Comparison of ENCODE assay signal across 30 cellular contexts in the genomic region with DNA sequence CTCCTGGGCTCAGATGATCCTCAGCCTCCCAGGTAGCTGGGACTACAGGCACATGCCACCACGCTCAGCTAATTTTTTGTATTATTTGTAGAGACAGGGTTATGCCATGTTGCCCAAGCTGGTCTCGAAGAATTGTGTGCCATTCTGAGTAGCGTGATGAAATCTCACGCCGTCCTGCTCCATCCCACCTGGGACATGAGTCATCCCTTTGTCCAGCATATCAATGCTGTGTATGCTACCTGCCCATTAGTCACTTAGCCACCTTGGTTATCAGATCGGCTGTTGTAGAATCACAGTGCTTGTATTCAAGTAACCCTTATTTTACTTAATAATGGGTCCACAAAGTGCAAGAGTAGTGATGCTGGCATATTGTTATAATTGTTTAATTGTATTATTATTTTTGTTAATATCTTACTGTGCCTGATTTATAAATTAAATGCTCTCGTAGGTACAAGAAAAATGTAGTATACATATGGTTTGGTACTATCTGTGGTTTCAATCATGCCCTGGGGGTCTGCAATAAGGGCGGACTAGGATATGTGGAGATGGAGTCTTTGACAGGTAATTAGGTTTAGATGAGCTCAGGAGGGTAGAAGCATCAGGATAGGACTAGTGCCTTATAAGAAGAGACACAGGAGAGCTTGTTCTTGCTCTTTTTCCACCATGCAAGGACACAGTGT. TPM values are rescaled to one million over a fixed set of nuclear protein-coding genes. Genes with fewer than 3 reads are reported as not detected.
"Had no signal": no experiment of that assay in that cellular context is flagged by ENCODE, and none has a peak within 500 bp of the region (broad histone marks: within the 10 kb centered on the region; RNA-seq: fewer than 3 reads in every experiment).

No MANE protein-coding gene starts in this region.

- H3K4me1 Mint-ChIP-seq: activated B cell treated with CpG ODN at 0.5 μM for 24 hours; activated CD4-positive, alpha-beta T cell treated with anti-CD3 and anti-CD28 coated beads for 36 hours; activated naive CD4-positive, alpha-beta T cell treated with anti-CD3 and anti-CD28 coated beads, Interleukin-2, amount 10 ng/mL, durations not matched to agents 7 days and 5 days; immature natural killer cell; nephron; stimulated activated naive CD8-positive, alpha-beta T cell treated with anti-CD3 and anti-CD28 coated beads, Interleukin-15, amount 100 ng/mL, for 72 hours; T-helper 17 cell had no signal

- H3K4me3 ChIP-seq: cardiac muscle cell, hepatocyte, left ventricle myocardium inferior, ovary, prostate gland, right atrium auricular region, tibial artery had no signal

- H3K36me3 Mint-ChIP-seq: activated naive CD4-positive, alpha-beta T cell treated with anti-CD3 and anti-CD28 coated beads, Interleukin-2, amount 10 ng/mL, durations not matched to agents 7 days and 5 days; immature natural killer cell had no signal

- H3K9me3 Mint-ChIP-seq: activated B cell treated with CpG ODN at 0.5 μM for 24 hours; activated naive CD4-positive, alpha-beta T cell treated with anti-CD3 and anti-CD28 coated beads, Interleukin-2, amount 10 ng/mL, durations not matched to agents 7 days and 5 days; immature natural killer cell; stimulated activated naive CD8-positive, alpha-beta T cell treated with anti-CD3 and anti-CD28 coated beads, Interleukin-15, amount 100 ng/mL, for 72 hours had no signal

- H3K4me1 ChIP-seq: left ventricle myocardium inferior, prostate gland, right atrium auricular region, tibial artery had no signal

- H3K4me2 ChIP-seq: hepatocyte had no signal

- H3K27ac ChIP-seq: cardiac muscle cell, hepatocyte, left ventricle myocardium inferior, neutrophil, ovary, prostate gland, right atrium auricular region, tibial artery had no signal

- DNase-seq: activated B cell treated with CpG ODN at 0.5 μM for 24 hours; activated CD4-positive, alpha-beta T cell treated with anti-CD3 and anti-CD28 coated beads for 36 hours; activated CD4-positive, alpha-beta T cell treated with anti-CD3 and anti-CD28 coated beads, Interleukin-2, amount 50 U/mL, for 4 hours; activated CD8-positive, alpha-beta memory T cell treated with anti-CD3 and anti-CD28 coated beads, Interleukin-2, amount 50 U/mL, for 48 hours; activated effector memory CD4-positive, alpha-beta T cell treated with Interleukin-2 at 50 U/mL for 16 hours; activated naive CD4-positive, alpha-beta T cell treated with anti-CD3 and anti-CD28 coated beads, Interleukin-2, amount 10 ng/mL, durations not matched to agents 7 days and 5 days; activated T-cell treated with anti-CD3 and anti-CD28 coated beads, Interleukin-2, amount 50 U/mL, for 72 hours; amygdala; effector CD4-positive, alpha-beta T cell; glutamatergic neuron; immature natural killer cell; left ventricle myocardium inferior; ovary; stimulated activated CD4-positive, alpha-beta T cell treated with anti-CD3 and anti-CD28 coated beads, Interleukin-1b, Interleukin-23, amount 100 ng/mL, for 48 hours; stimulated activated naive CD8-positive, alpha-beta T cell treated with anti-CD3 and anti-CD28 coated beads, Interleukin-15, amount 100 ng/mL, for 72 hours; T-helper 17 cell; tibial artery had no signal

- H3K9me3 ChIP-seq: neutrophil, prostate gland, tibial artery had no signal

- H3K27ac Mint-ChIP-seq: activated CD4-positive, alpha-beta T cell treated with anti-CD3 and anti-CD28 coated beads for 36 hours; activated naive CD4-positive, alpha-beta T cell treated with anti-CD3 and anti-CD28 coated beads, Interleukin-2, amount 10 ng/mL, durations not matched to agents 7 days and 5 days; activated T-cell treated with anti-CD3 and anti-CD28 coated beads, Interleukin-2, amount 50 U/mL, for 72 hours; immature natural killer cell; nephron; stimulated activated naive CD8-positive, alpha-beta T cell treated with anti-CD3 and anti-CD28 coated beads, Interleukin-15, amount 100 ng/mL, for 72 hours; T-helper 17 cell had no signal

- ATAC-seq: activated CD4-positive, alpha-beta T cell treated with anti-CD3 and anti-CD28 coated beads for 36 hours; activated T-cell treated with anti-CD3 and anti-CD28 coated beads, Interleukin-2, amount 50 U/mL, for 72 hours; esophagus mucosa; stimulated activated naive CD8-positive, alpha-beta T cell treated with anti-CD3 and anti-CD28 coated beads, Interleukin-15, amount 100 ng/mL, for 72 hours; T-helper 17 cell had no signal

- H2AFZ ChIP-seq: hepatocyte had no signal

- H3K27me3 ChIP-seq: cardiac muscle cell, hepatocyte, neutrophil, ovary, right atrium auricular region had no signal

- H3K79me2 ChIP-seq: hepatocyte had no signal

- H3K4me3 Mint-ChIP-seq: activated B cell treated with CpG ODN at 0.5 μM for 24 hours; activated CD4-positive, alpha-beta T cell treated with anti-CD3 and anti-CD28 coated beads for 36 hours; activated naive CD4-positive, alpha-beta T cell treated with anti-CD3 and anti-CD28 coated beads, Interleukin-2, amount 10 ng/mL, durations not matched to agents 7 days and 5 days; activated T-cell treated with anti-CD3 and anti-CD28 coated beads, Interleukin-2, amount 50 U/mL, for 72 hours; immature natural killer cell; nephron; stimulated activated naive CD8-positive, alpha-beta T cell treated with anti-CD3 and anti-CD28 coated beads, Interleukin-15, amount 100 ng/mL, for 72 hours; T-helper 17 cell had no signal

- H3K36me3 ChIP-seq: cardiac muscle cell, left ventricle myocardium inferior, neutrophil, ovary, prostate gland, right atrium auricular region, tibial artery had no signal

- FAIRE-seq: endometrium, frontal cortex had no signal

RNA-seq across cellular contexts. Expression of gene SLC13A2, which starts 26.6 kb away (rescaled TPM):
- total RNA-seq: activated B cell treated with CpG ODN at 0.5 μM for 24 hours; activated CD4-positive, alpha-beta T cell treated with anti-CD3 and anti-CD28 coated beads for 36 hours; activated CD8-positive, alpha-beta memory T cell treated with anti-CD3 and anti-CD28 coated beads for 36 hours; activated T-cell treated with anti-CD3 and anti-CD28 coated beads, Interleukin-2, amount 50 U/mL, for 72 hours; cardiac muscle cell; chondrocyte; esophagus mucosa; frontal cortex; left ventricle myocardium inferior; right atrium auricular region; skeletal muscle tissue; T-helper 17 cell; urinary bladder had no signal
- polyA plus RNA-seq: cardiac muscle cell, immature natural killer cell, ovary had no signal

RNA-seq across cellular contexts. Expression of gene FOXN1, which starts 59.3 kb away (rescaled TPM):
- total RNA-seq: activated B cell treated with CpG ODN at 0.5 μM for 24 hours; activated CD4-positive, alpha-beta T cell treated with anti-CD3 and anti-CD28 coated beads for 36 hours; activated CD8-positive, alpha-beta memory T cell treated with anti-CD3 and anti-CD28 coated beads for 36 hours; activated T-cell treated with anti-CD3 and anti-CD28 coated beads, Interleukin-2, amount 50 U/mL, for 72 hours; chondrocyte; frontal cortex; hepatocyte; left ventricle myocardium inferior; ovary; right atrium auricular region; skeletal muscle tissue; T-helper 17 cell had no signal
- polyA plus RNA-seq: cardiac muscle cell, immature natural killer cell, ovary had no signal
